Comparison of ENCODE assay signal across 21 cellular contexts in genomic region chr20:5069141-5069806, GRCh38. TPM values are rescaled to one million over a fixed set of nuclear protein-coding genes. Genes with fewer than 3 reads are reported as not detected.
A peak's percentile ranks its signal among the peaks of the same experiment; 100 is the strongest.
DNase-seq lines count a peak whose midpoint lies in the region; ATAC-seq and TF ChIP-seq lines count a peak whose summit lies in the region.
"Had no signal": no experiment of that assay in that cellular context is flagged by ENCODE, and none has a peak within 500 bp of the region (broad histone marks: within the 10 kb centered on the region; RNA-seq: fewer than 3 reads in every experiment).

No MANE protein-coding gene starts in this region.

- H3K4me3 Mint-ChIP-seq in T-helper 2 cell treated with Interferon-gamma antibody and Interleukin-4, amounts not matched to agents 5 μg/mL and 100 μg/mL, for 36 hours: peak overlapping the region; percentile 37
- H3K4me3 Mint-ChIP-seq in memory B cell: no peak overlapping the region

- H3K36me3 Mint-ChIP-seq in T-helper 2 cell treated with Interferon-gamma antibody and Interleukin-4, amounts not matched to agents 5 μg/mL and 100 μg/mL, for 36 hours (ENCODE audit: low read depth): no peaks in the 10 kb centered on the region
- no peaks in the 10 kb centered on the region for H3K36me3 Mint-ChIP-seq in memory B cell

- DNase-seq in T-helper 2 cell treated with Interferon-gamma antibody and Interleukin-4, amounts not matched to agents 5 μg/mL and 100 μg/mL, for 36 hours (ENCODE audit: low spot score): peak; percentile 12
- no peak for DNase-seq in T-helper 2 cell
- DNase-seq in UCSD-AML1 (lab: John Stamatoyannopoulos, UW; ENCODE audit: unreplicated experiment): peak; percentile 13
- DNase-seq in memory B cell (ENCODE audit: low spot score in 2 of 2): no peak
- DNase-seq in COR-L47 (lab: John Stamatoyannopoulos, UW): no peak
- DNase-seq in anterior cingulate cortex (lab: John Stamatoyannopoulos, UW): no peak
- DNase-seq in smooth muscle cell (lab: John Stamatoyannopoulos, UW; ENCODE audit: unreplicated experiment): no peak
- DNase-seq: 8988T; C1 segment of cervical spinal cord; GF-D8; H7; MV-4-11; NCI-H1417 treated with DMSO at 0.1 percent for 48 hours; NCI-H1930; NCI-H2171; NCI-H446; NK-92 treated with Interleukin-12 subunit alpha and Interleukin-12 subunit beta, amount 100 ng/mL, for 24 hours; OCI-M1; SHP77 treated with DMSO at 0.1 percent for 48 hours had no signal

- ATAC-seq in memory B cell (ENCODE audit: low read depth): no peak
- ATAC-seq: SK-N-SH treated with all-trans-retinoic acid at 6 μM for 48 hours had no signal

- no peaks in the 10 kb centered on the region for H3K79me2 ChIP-seq in smooth muscle cell (ENCODE audit: low read depth)

- no peaks in the 10 kb centered on the region for H3K9me3 Mint-ChIP-seq in T-helper 2 cell treated with Interferon-gamma antibody and Interleukin-4, amounts not matched to agents 5 μg/mL and 100 μg/mL, for 36 hours
- no peaks in the 10 kb centered on the region for H3K9me3 Mint-ChIP-seq in memory B cell

- no peaks in the 10 kb centered on the region for H3K9me3 ChIP-seq in BLaER1
- H3K9me3 ChIP-seq in smooth muscle cell (replicated peaks; ENCODE audit: low read depth): no peaks in the 10 kb centered on the region

- H3K27me3 ChIP-seq in BLaER1: no peaks in the 10 kb centered on the region
- H3K27me3 ChIP-seq in smooth muscle cell (ENCODE audit: low read depth): no peaks in the 10 kb centered on the region

- H3K27ac Mint-ChIP-seq in T-helper 2 cell treated with Interferon-gamma antibody and Interleukin-4, amounts not matched to agents 5 μg/mL and 100 μg/mL, for 36 hours: peak overlapping the region; percentile 88
- H3K27ac Mint-ChIP-seq in memory B cell: peak overlapping the region; percentile 22

- H4K20me1 ChIP-seq in BLaER1: no peaks in the 10 kb centered on the region
- H4K20me1 ChIP-seq in smooth muscle cell (ENCODE audit: low read depth): no peaks in the 10 kb centered on the region

- H3K4me1 ChIP-seq in BLaER1: peaks cover 20% of the 10 kb centered on the region
- H3K4me1 ChIP-seq in smooth muscle cell (ENCODE audit: low read depth): no peaks in the 10 kb centered on the region

- no peak for TF ChIP-seq CTCF in smooth muscle cell (IDR thresholded peaks at IDR 0.05; ENCODE audit: borderline replicate concordance, insufficient read depth, poor library complexity, severe bottlenecking)

- H3K4me1 Mint-ChIP-seq in T-helper 2 cell treated with Interferon-gamma antibody and Interleukin-4, amounts not matched to agents 5 μg/mL and 100 μg/mL, for 36 hours (ENCODE audit: low read depth): peaks cover 36% of the 10 kb centered on the region
- peaks cover 8% of the 10 kb centered on the region for H3K4me1 Mint-ChIP-seq in memory B cell

- no peak overlapping the region for H3K4me3 ChIP-seq in BLaER1
- H3K4me3 ChIP-seq in smooth muscle cell: no peak overlapping the region

- H3F3A ChIP-seq in smooth muscle cell (ENCODE audit: low read depth): no peaks in the 10 kb centered on the region

- whole genome bisulfite sequencing in smooth muscle cell (ENCODE audit: low lambda C conversion rate): 93% methylated on average over 8 of the region's 8 CpGs

- H3K36me3 ChIP-seq in BLaER1 (no peaks in the 10 kb centered on the region), smooth muscle cell (ENCODE audit: low read depth) (no peaks in the 10 kb centered on the region)

- no peak overlapping the region for H3K9ac ChIP-seq in BLaER1
- H3K9ac ChIP-seq in smooth muscle cell (ENCODE audit: low read depth): no peak overlapping the region

- H3K4me2 ChIP-seq in BLaER1 (peak overlapping the region; percentile 22), smooth muscle cell (no peak overlapping the region)

- H3K27me3 Mint-ChIP-seq in T-helper 2 cell treated with Interferon-gamma antibody and Interleukin-4, amounts not matched to agents 5 μg/mL and 100 μg/mL, for 36 hours (ENCODE audit: low read depth): no peaks in the 10 kb centered on the region
- no peaks in the 10 kb centered on the region for H3K27me3 Mint-ChIP-seq in memory B cell

- no peak overlapping the region for H2AFZ ChIP-seq in smooth muscle cell (ENCODE audit: low read depth)

- H3K27ac ChIP-seq in BLaER1: no peak overlapping the region
- no peak overlapping the region for H3K27ac ChIP-seq in smooth muscle cell (ENCODE audit: low read depth)

RNA-seq across cellular contexts. Expression of gene TMEM230, which starts 43.6 kb away (rescaled TPM):
- 102 and 107 TPM in 2 replicates for total RNA-seq in smooth muscle cell
- 104 and 117 TPM in 2 replicates for polyA plus RNA-seq in smooth muscle cell

RNA-seq across cellular contexts. Expression of gene PCNA, which starts 50.5 kb away (rescaled TPM):
- 168 and 178 TPM in 2 replicates for total RNA-seq in smooth muscle cell
- polyA plus RNA-seq in smooth muscle cell: 75.2 and 78.7 TPM in 2 replicates

RNA-seq across cellular contexts. Expression of gene CDS2, which starts 57.5 kb away (rescaled TPM):
- 20.3 and 24.9 TPM in 2 replicates for total RNA-seq in smooth muscle cell
- polyA plus RNA-seq in smooth muscle cell: 25.9 and 32.4 TPM in 2 replicates

Comparison
In these comparisons a context has a peak if more than half of its experiments do, and no peak if none do; other contexts are left out.
1. DNase-seq: peak in T-helper 2 cell treated with Interferon-gamma antibody and Interleukin-4, amounts not matched to agents 5 μg/mL and 100 μg/mL, for 36 hours (single experiment) and UCSD-AML1 (single experiment); none in T-helper 2 cell (0 of 5), memory B cell (0 of 2), COR-L47 (single experiment), anterior cingulate cortex (0 of 58) and smooth muscle cell (single experiment).